9 cellular contexts compared by ENCODE assay signal in genomic region chr4:141643557-141643956, GRCh38. TPM values are rescaled to one million over a fixed set of nuclear protein-coding genes. Genes with fewer than 3 reads are reported as not detected.
A peak's percentile ranks its signal among the peaks of the same experiment; 100 is the strongest.
DNase-seq lines count a peak whose midpoint lies in the region; ATAC-seq and TF ChIP-seq lines count a peak whose summit lies in the region.
"Had no signal": no experiment of that assay in that cellular context is flagged by ENCODE, and none has a peak within 500 bp of the region (broad histone marks: within the 10 kb centered on the region; RNA-seq: fewer than 3 reads in every experiment).

No MANE protein-coding gene starts in this region.

- H3K9me3 ChIP-seq in gastrocnemius medialis = no peaks in the 10 kb centered on the region
- H3K9me3 ChIP-seq in aorta (ENCODE audit: control insufficient read depth, low read length) = no peaks in the 10 kb centered on the region

- ATAC-seq in GM21423 (IDR thresholded peaks at IDR 0.05; ENCODE audit: unreplicated experiment) (peak; percentile 65), HG03565 (IDR thresholded peaks at IDR 0.05; ENCODE audit: unreplicated experiment) (peak; percentile 46), gastrocnemius medialis (no peak), aorta (ENCODE audit: low FRiP score) (no peak)

- no peaks in the 10 kb centered on the region for H3K27me3 ChIP-seq in gastrocnemius medialis
- no peaks in the 10 kb centered on the region for H3K27me3 ChIP-seq in aorta (ENCODE audit: control insufficient read depth in 1 of 2, insufficient read depth in 2 of 2, low read length in 1 of 2)

- no peak for TF ChIP-seq CTCF in gastrocnemius medialis (IDR thresholded peaks at IDR 0.05 in 4 of 5, conservative IDR thresholded peaks at IDR 0.05 in 1 of 5)

- TF ChIP-seq POLR2A in gastrocnemius medialis (IDR thresholded peaks at IDR 0.05) = no peak

- H3K27ac ChIP-seq in gastrocnemius medialis = no peak overlapping the region
- no peak overlapping the region for H3K27ac ChIP-seq in aorta (ENCODE audit: low read depth in 1 of 2, low read length in 2 of 2)

- intact Hi-C loops in gastrocnemius medialis (cut with DNase I; ENCODE audit: low total_unique reads) (no loop called here), aorta (cut with DNase I) (loop anchor here in 1 of 2 donors (10.0 kb wide), 1 partner anchor 451 kb away; no protein-coding TSS in a partner anchor)

- DNase-seq in DMS53 treated with DMSO at 0.1 percent for 48 hours (lab: John Stamatoyannopoulos, UW; ENCODE audit: unreplicated experiment) (peak; percentile 8), fibroblast of peridontal ligament (ENCODE audit: extremely low read depth) (peak; percentile 68), gastrocnemius medialis (no peak), aorta (no peak)
- no peak for DNase-seq in stimulated activated CD4-positive, alpha-beta T cell treated with anti-CD3 and anti-CD28 coated beads, Interleukin-12 subunit alpha, Interleukin-12 subunit beta, amount 100 ng/mL, for 4 hours
- DNase-seq in stimulated activated CD4-positive, alpha-beta T cell treated with anti-CD3 and anti-CD28 coated beads, Interleukin-4, amount 100 ng/mL, for 4 hours = no peak
- DNase-seq: central memory CD4-positive, alpha-beta T cell had no signal

- no peaks in the 10 kb centered on the region for H3K36me3 ChIP-seq in gastrocnemius medialis
- no peaks in the 10 kb centered on the region for H3K36me3 ChIP-seq in aorta (ENCODE audit: control insufficient read depth in 1 of 2, insufficient read depth in 2 of 2, low read length in 1 of 2)

- H3K4me1 ChIP-seq in gastrocnemius medialis (peaks cover 4 to 11% of the 10 kb centered on the region in 2 donors), aorta (ENCODE audit: control insufficient read depth in 1 of 2, insufficient read depth in 2 of 2, low read length in 2 of 2) (peaks cover 6 to 9% of the 10 kb centered on the region in 2 donors)

- in situ Hi-C loops in gastrocnemius medialis (cut with MboI; ENCODE audit: low sequenced_read_pairs in 4 of 4) = no loop called here

- WGBS in aorta, 2 donors = 54 to 72% methylated on average over 1 of the region's 1 CpG

- H3K4me3 ChIP-seq in gastrocnemius medialis (no peak overlapping the region), aorta (ENCODE audit: low read length in 2 of 2) (no peak overlapping the region)

RNA-seq across cellular contexts. Expression of gene IL15, which starts 7.2 kb away (rescaled TPM):
- total RNA-seq in gastrocnemius medialis = 1 to 10 TPM; 2.1 to 6.1 (median 2.7) TPM
- 10 to 100 TPM; 10.3 to 15.2 TPM for total RNA-seq in aorta
- 10 to 100 TPM; 11.3 to 19.7 TPM for polyA plus RNA-seq in aorta

Comparison
In these comparisons a context has a peak if more than half of its experiments do, and no peak if none do; other contexts are left out.
1. DNase-seq: peak in DMS53 treated with DMSO at 0.1 percent for 48 hours (single experiment) and fibroblast of peridontal ligament (single experiment); none in gastrocnemius medialis (0 of 2), stimulated activated CD4-positive, alpha-beta T cell treated with anti-CD3 and anti-CD28 coated beads, Interleukin-12 subunit alpha, Interleukin-12 subunit beta, amount 100 ng/mL, for 4 hours (single experiment), stimulated activated CD4-positive, alpha-beta T cell treated with anti-CD3 and anti-CD28 coated beads, Interleukin-4, amount 100 ng/mL, for 4 hours (0 of 2) and aorta (0 of 2).
2. ATAC-seq: peak in GM21423 (single experiment) and HG03565 (single experiment); none in gastrocnemius medialis (0 of 2) and aorta (single experiment).